ENCODE assay signal across 22 cellular contexts in the genomic region with DNA sequence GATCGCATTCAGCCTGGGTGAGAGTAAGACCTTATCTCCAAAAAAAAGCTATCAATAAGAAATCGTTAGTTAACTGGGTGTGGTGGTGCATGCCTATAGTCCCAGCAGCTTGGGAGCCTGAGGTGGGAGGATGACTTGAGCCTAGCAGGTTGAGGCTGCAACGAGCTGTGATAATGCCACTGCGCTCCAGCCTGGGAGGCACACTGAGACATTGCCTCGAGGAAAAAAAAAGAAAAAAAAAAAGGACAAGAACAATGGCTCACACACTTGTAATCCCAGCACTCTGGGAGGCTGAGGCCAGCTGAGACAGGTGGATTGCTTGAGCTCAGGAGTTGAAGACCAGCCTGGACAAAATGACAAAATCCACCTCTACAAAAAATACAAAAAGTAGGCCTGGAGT. TPM values are rescaled to one million over a fixed set of nuclear protein-coding genes. Genes with fewer than 3 reads are reported as not detected.
A peak's percentile ranks its signal among the peaks of the same experiment; 100 is the strongest.
DNase-seq lines count a peak whose midpoint lies in the region; ATAC-seq and TF ChIP-seq lines count a peak whose summit lies in the region.
"Had no signal": no experiment of that assay in that cellular context is flagged by ENCODE, and none has a peak within 500 bp of the region (broad histone marks: within the 10 kb centered on the region; RNA-seq: fewer than 3 reads in every experiment).

No MANE protein-coding gene starts in this region.

- TF ChIP-seq CTCF in tibial nerve (IDR thresholded peaks at IDR 0.05) (no peak), prostate gland (IDR thresholded peaks at IDR 0.05) (no peak)

- H3K27ac Mint-ChIP-seq in stimulated activated naive CD8-positive, alpha-beta T cell treated with anti-CD3 and anti-CD28 coated beads, Interleukin-15, amount 100 ng/mL, for 72 hours = peak overlapping the region in 1 of 2 donors; percentile 48
- H3K27ac Mint-ChIP-seq in activated T-helper 2 cell treated with anti-CD3 and anti-CD28 coated beads, Interferon-gamma antibody, Interleukin-2, Interleukin-4, amounts not matched to agents 10 μg/mL and 5 μg/mL and 100 μg/mL, durations not matched to agents 14 hours and 24 hours and 36 hours = peak overlapping the region; percentile 63
- H3K27ac Mint-ChIP-seq: activated naive CD4-positive, alpha-beta T cell treated with anti-CD3 and anti-CD28 coated beads, Interleukin-2, amount 50 U/mL, for 24 hours had no signal

- H3K4me3 ChIP-seq in mesodermal cell (ENCODE audit: extremely low read depth, insufficient read depth, low read length, poor library complexity, severe bottlenecking) (no peak overlapping the region), tibial nerve (no peak overlapping the region), prostate gland (no peak overlapping the region)
- H3K4me3 ChIP-seq: cardiac muscle cell, lower lobe of right lung, SJCRH30, skin epidermis had no signal

- H3K27ac ChIP-seq in mesodermal cell (ENCODE audit: low read depth, low read length, severe bottlenecking) = peak overlapping the region; percentile 10
- no peak overlapping the region for H3K27ac ChIP-seq in tibial nerve
- H3K27ac ChIP-seq in prostate gland = no peak overlapping the region
- H3K27ac ChIP-seq: cardiac muscle cell, lower lobe of right lung, SJCRH30 had no signal

- H3K9me3 Mint-ChIP-seq in stimulated activated naive CD8-positive, alpha-beta T cell treated with anti-CD3 and anti-CD28 coated beads, Interleukin-15, amount 100 ng/mL, for 72 hours = no peaks in the 10 kb centered on the region
- no peaks in the 10 kb centered on the region for H3K9me3 Mint-ChIP-seq in activated T-helper 2 cell treated with anti-CD3 and anti-CD28 coated beads, Interferon-gamma antibody, Interleukin-2, Interleukin-4, amounts not matched to agents 10 μg/mL and 5 μg/mL and 100 μg/mL, durations not matched to agents 14 hours and 24 hours and 36 hours
- H3K9me3 Mint-ChIP-seq: activated naive CD4-positive, alpha-beta T cell treated with anti-CD3 and anti-CD28 coated beads, Interleukin-2, amount 50 U/mL, for 24 hours; stimulated activated naive B cell treated with anti-CD40 and anti-IgM and Interleukin-4, amounts not matched to agents 10 μg/mL and 1 μg/mL and 100 μg/mL, for 72 hours had no signal

- ATAC-seq in stimulated activated naive CD8-positive, alpha-beta T cell treated with anti-CD3 and anti-CD28 coated beads, Interleukin-15, Interleukin-2, amounts not matched to agents 100 U/mL and 50 U/mL, for 24 hours = peak; percentile 20
- no peak for ATAC-seq in stimulated activated naive CD8-positive, alpha-beta T cell treated with anti-CD3 and anti-CD28 coated beads, Interleukin-15, amount 100 ng/mL, for 72 hours
- no peak for ATAC-seq in GM19351 (IDR thresholded peaks at IDR 0.05; ENCODE audit: unreplicated experiment)
- ATAC-seq: lower lobe of right lung; stimulated activated naive B cell treated with anti-CD40 and anti-IgM and Interleukin-4, amounts not matched to agents 10 μg/mL and 1 μg/mL and 100 μg/mL, for 72 hours had no signal

- H3K9me3 ChIP-seq in mesodermal cell (ENCODE audit: control insufficient read depth, low read length) (no peaks in the 10 kb centered on the region), tibial nerve (no peaks in the 10 kb centered on the region), prostate gland (no peaks in the 10 kb centered on the region)
- H3K9me3 ChIP-seq: lower lobe of right lung, SJCRH30 had no signal

- H3K36me3 ChIP-seq in mesodermal cell (ENCODE audit: control insufficient read depth, insufficient read depth, low read length) (peaks cover 68% of the 10 kb centered on the region), tibial nerve (peaks cover 0 to 57% (median 0%) of the 10 kb centered on the region in 3 donors), prostate gland (peaks cover 0 to 9% of the 10 kb centered on the region in 2 donors)

- peaks cover 66% of the 10 kb centered on the region for H3K4me1 Mint-ChIP-seq in stimulated activated naive CD8-positive, alpha-beta T cell treated with anti-CD3 and anti-CD28 coated beads, Interleukin-15, amount 100 ng/mL, for 72 hours
- peaks cover 29% of the 10 kb centered on the region for H3K4me1 Mint-ChIP-seq in activated T-helper 2 cell treated with anti-CD3 and anti-CD28 coated beads, Interferon-gamma antibody, Interleukin-2, Interleukin-4, amounts not matched to agents 10 μg/mL and 5 μg/mL and 100 μg/mL, durations not matched to agents 14 hours and 24 hours and 36 hours (ENCODE audit: low read depth)

- no peaks in the 10 kb centered on the region for H3K4me1 ChIP-seq in mesodermal cell (ENCODE audit: control insufficient read depth, insufficient read depth, low read length, poor library complexity, severe bottlenecking)
- H3K4me1 ChIP-seq in tibial nerve = peaks cover 0 to 43% (median 2%) of the 10 kb centered on the region in 4 donors
- H3K4me1 ChIP-seq in prostate gland (replicated peaks) = no peaks in the 10 kb centered on the region
- H3K4me1 ChIP-seq: lower lobe of right lung, SJCRH30 had no signal

- peaks cover 68% of the 10 kb centered on the region for H3K36me3 Mint-ChIP-seq in activated T-helper 2 cell treated with anti-CD3 and anti-CD28 coated beads, Interferon-gamma antibody, Interleukin-2, Interleukin-4, amounts not matched to agents 10 μg/mL and 5 μg/mL and 100 μg/mL, durations not matched to agents 14 hours and 24 hours and 36 hours (ENCODE audit: low read depth)

- no peak for TF ChIP-seq EP300 in tibial nerve (IDR thresholded peaks at IDR 0.05)

- WGBS in mesodermal cell (ENCODE audit: insufficient coverage in 2 of 2), 2 experiments = 86 to 91% methylated on average over 1 to 3 of the region's 5 CpGs
- WGBS in tibial nerve, 2 donors = 51 to 54% methylated on average over 5 of the region's 5 CpGs
- WGBS in prostate gland = 48% methylated on average over 5 of the region's 5 CpGs

- H3K27me3 ChIP-seq in tibial nerve (no peaks in the 10 kb centered on the region), prostate gland (replicated peaks; ENCODE audit: insufficient read depth) (no peaks in the 10 kb centered on the region)
- H3K27me3 ChIP-seq: cardiac muscle cell, SJCRH30 had no signal

- intact Hi-C loops in activated T-helper 2 cell treated with anti-CD3 and anti-CD28 coated beads, Interferon-gamma antibody, Interleukin-2, Interleukin-4, amounts not matched to agents 10 μg/mL and 5 μg/mL and 100 μg/mL, durations not matched to agents 14 hours and 24 hours and 36 hours (cut with micrococcal nuclease) = no loop called here
- intact Hi-C loops in prostate gland (cut with DNase I) = no loop called here

- no peak overlapping the region for H3K4me3 Mint-ChIP-seq in stimulated activated naive CD8-positive, alpha-beta T cell treated with anti-CD3 and anti-CD28 coated beads, Interleukin-15, amount 100 ng/mL, for 72 hours
- no peak overlapping the region for H3K4me3 Mint-ChIP-seq in activated T-helper 2 cell treated with anti-CD3 and anti-CD28 coated beads, Interferon-gamma antibody, Interleukin-2, Interleukin-4, amounts not matched to agents 10 μg/mL and 5 μg/mL and 100 μg/mL, durations not matched to agents 14 hours and 24 hours and 36 hours (ENCODE audit: low read depth)
- H3K4me3 Mint-ChIP-seq: activated naive CD4-positive, alpha-beta T cell treated with anti-CD3 and anti-CD28 coated beads, Interleukin-2, amount 50 U/mL, for 24 hours; stimulated activated naive B cell treated with anti-CD40 and anti-IgM and Interleukin-4, amounts not matched to agents 10 μg/mL and 1 μg/mL and 100 μg/mL, for 72 hours had no signal

- TF ChIP-seq POLR2A in tibial nerve (IDR thresholded peaks at IDR 0.05) = no peak
- no peak for TF ChIP-seq POLR2A in prostate gland (IDR thresholded peaks at IDR 0.05)

- H3K27me3 Mint-ChIP-seq in stimulated activated naive CD8-positive, alpha-beta T cell treated with anti-CD3 and anti-CD28 coated beads, Interleukin-15, amount 100 ng/mL, for 72 hours = no peaks in the 10 kb centered on the region
- no peaks in the 10 kb centered on the region for H3K27me3 Mint-ChIP-seq in activated T-helper 2 cell treated with anti-CD3 and anti-CD28 coated beads, Interferon-gamma antibody, Interleukin-2, Interleukin-4, amounts not matched to agents 10 μg/mL and 5 μg/mL and 100 μg/mL, durations not matched to agents 14 hours and 24 hours and 36 hours (ENCODE audit: low read depth)
- H3K27me3 Mint-ChIP-seq: activated naive CD4-positive, alpha-beta T cell treated with anti-CD3 and anti-CD28 coated beads, Interleukin-2, amount 50 U/mL, for 24 hours; stimulated activated naive B cell treated with anti-CD40 and anti-IgM and Interleukin-4, amounts not matched to agents 10 μg/mL and 1 μg/mL and 100 μg/mL, for 72 hours had no signal

- no peak for DNase-seq in stimulated activated naive CD8-positive, alpha-beta T cell treated with anti-CD3 and anti-CD28 coated beads, Interleukin-15, Interleukin-2, amounts not matched to agents 100 U/mL and 50 U/mL, for 24 hours
- no peak for DNase-seq in stimulated activated naive CD8-positive, alpha-beta T cell treated with anti-CD3 and anti-CD28 coated beads, Interleukin-15, amount 100 ng/mL, for 72 hours
- no peak for DNase-seq in activated T-helper 2 cell treated with anti-CD3 and anti-CD28 coated beads, Interferon-gamma antibody, Interleukin-2, Interleukin-4, amounts not matched to agents 10 μg/mL and 5 μg/mL and 100 μg/mL, durations not matched to agents 14 hours and 24 hours and 36 hours (ENCODE audit: low spot score)
- DNase-seq in tibial nerve (ENCODE audit: low spot score in 2 of 2) (no peak), prostate gland (ENCODE audit: low spot score) (no peak), NCI-H2081 treated with DMSO at 0.1 percent for 48 hours (lab: John Stamatoyannopoulos, UW) (no peak)
- DNase-seq: activated CD4-positive, CD25-positive, alpha-beta regulatory T cell treated with anti-CD3 and anti-CD28 coated beads, Interleukin-2, amount 50 U/mL, for 72 hours; activated CD8-positive, alpha-beta memory T cell treated with anti-CD3 and anti-CD28 coated beads, Interleukin-2, amount 50 U/mL, for 48 hours; AML-193; DMS 273 treated with DMSO at 0.1 percent for 48 hours; foreskin melanocyte; lower lobe of right lung; NCI-H1105 treated with DMSO at 0.1 percent for 48 hours; NCI-H345; nucleus accumbens; stimulated activated naive B cell treated with anti-CD40 and anti-IgM and Interleukin-4, amounts not matched to agents 10 μg/mL and 1 μg/mL and 100 μg/mL, for 72 hours had no signal

RNA-seq across cellular contexts. Expression of a gene that starts 16.1 kb away (rescaled TPM):
- total RNA-seq in activated T-helper 2 cell treated with anti-CD3 and anti-CD28 coated beads, Interferon-gamma antibody, Interleukin-2, Interleukin-4, amounts not matched to agents 10 μg/mL and 5 μg/mL and 100 μg/mL, durations not matched to agents 14 hours and 24 hours and 36 hours = 68.8 and 69.0 TPM in 2 replicates
- 31.2 TPM for polyA plus RNA-seq in mesodermal cell (2013, experiment 1 of 2)
- 39.6 TPM for polyA plus RNA-seq in mesodermal cell (2013, experiment 2 of 2)
- total RNA-seq in tibial nerve (100 to 1,000 TPM in 1 of 4 donors, 10 to 100 TPM in 3; 61.0 to 108 (median 82.0) TPM), prostate gland (10 to 100 TPM; 48.7 to 90.4 TPM)
